Comparison of ENCODE assay signal across 8 cellular contexts in genomic region chr3:50238549-50239026, GRCh38. TPM values are rescaled to one million over a fixed set of nuclear protein-coding genes. Genes with fewer than 3 reads are reported as not detected.
DNase-seq lines count a peak whose midpoint lies in the region; ATAC-seq, FAIRE-seq and TF ChIP-seq lines count a peak whose summit lies in the region.

No MANE protein-coding gene starts in this region.

- peaks cover 3 to 20% (median 12%) of the 10 kb centered on the region in 3 donors for H3K4me1 ChIP-seq in pancreas

- peak overlapping the region in 3 of 4 donors; percentile 51 to 78 (median 71) for H3K4me3 ChIP-seq in pancreas

- H3K27ac Mint-ChIP-seq in activated T-helper 1 cell treated with anti-CD3 and anti-CD28 coated beads, Interleukin-12 subunit alpha, Interleukin-12 subunit beta, Interleukin-2, Interleukin-4 antibody, amounts not matched to agents 30 ng/mL and 10 ng/mL and 1 ng/mL, durations not matched to agents 14 hours and 24 hours and 36 hours, result peak overlapping the region; percentile 94

- WGBS in pancreas, 2 donors, result 5% methylated on average over 7 of the region's 7 CpGs

- intact Hi-C loops in activated T-helper 1 cell treated with anti-CD3 and anti-CD28 coated beads, Interleukin-12 subunit alpha, Interleukin-12 subunit beta, Interleukin-2, Interleukin-4 antibody, amounts not matched to agents 30 ng/mL and 10 ng/mL and 1 ng/mL, durations not matched to agents 14 hours and 24 hours and 36 hours (cut with micrococcal nuclease), result loop anchor here (1.0 to 5.0 kb wide), 5 partner anchors 8 to 896 kb away; partner anchors contain the start of genes APEH, GMPPB, TRAIP and USP4
- intact Hi-C loops in head of caudate nucleus (cut with DNase I) (no loop called here), pancreas (cut with DNase I) (no loop called here)

- no peaks in the 10 kb centered on the region for H3K9me3 Mint-ChIP-seq in activated T-helper 1 cell treated with anti-CD3 and anti-CD28 coated beads, Interleukin-12 subunit alpha, Interleukin-12 subunit beta, Interleukin-2, Interleukin-4 antibody, amounts not matched to agents 30 ng/mL and 10 ng/mL and 1 ng/mL, durations not matched to agents 14 hours and 24 hours and 36 hours

- no peaks in the 10 kb centered on the region for H3K27me3 ChIP-seq in pancreas

- peak overlapping the region; percentile 99 for H3K4me3 Mint-ChIP-seq in activated T-helper 1 cell treated with anti-CD3 and anti-CD28 coated beads, Interleukin-12 subunit alpha, Interleukin-12 subunit beta, Interleukin-2, Interleukin-4 antibody, amounts not matched to agents 30 ng/mL and 10 ng/mL and 1 ng/mL, durations not matched to agents 14 hours and 24 hours and 36 hours

- DNase-seq in activated effector memory CD4-positive, alpha-beta T cell treated with anti-CD3 and anti-CD28 coated beads, Interleukin-2, amount 50 U/mL, for 16 hours, result peak; percentile 79
- no peak for DNase-seq in activated effector memory CD4-positive, alpha-beta T cell treated with Interleukin-2 at 50 U/mL for 16 hours
- no peak for DNase-seq in activated T-helper 1 cell treated with anti-CD3 and anti-CD28 coated beads, Interleukin-12 subunit alpha, Interleukin-12 subunit beta, Interleukin-2, Interleukin-4 antibody, amounts not matched to agents 30 ng/mL and 10 ng/mL and 1 ng/mL, durations not matched to agents 14 hours and 24 hours and 36 hours (ENCODE audit: low spot score)
- peak in 41 of 42 donors; percentile 52 to 87 (median 70) for DNase-seq in head of caudate nucleus
- DNase-seq in pancreas, result peak; percentile 90 to 99 (median 96)
- no peak for DNase-seq in NCI-H82 (lab: John Stamatoyannopoulos, UW)
- DNase-seq in retina, result no peak

- no peak for TF ChIP-seq CTCF in pancreas (IDR thresholded peaks at IDR 0.05)

- H3K36me3 Mint-ChIP-seq in activated T-helper 1 cell treated with anti-CD3 and anti-CD28 coated beads, Interleukin-12 subunit alpha, Interleukin-12 subunit beta, Interleukin-2, Interleukin-4 antibody, amounts not matched to agents 30 ng/mL and 10 ng/mL and 1 ng/mL, durations not matched to agents 14 hours and 24 hours and 36 hours (ENCODE audit: low read depth), result peaks cover 19% of the 10 kb centered on the region

- no peaks in the 10 kb centered on the region for H3K27me3 Mint-ChIP-seq in activated T-helper 1 cell treated with anti-CD3 and anti-CD28 coated beads, Interleukin-12 subunit alpha, Interleukin-12 subunit beta, Interleukin-2, Interleukin-4 antibody, amounts not matched to agents 30 ng/mL and 10 ng/mL and 1 ng/mL, durations not matched to agents 14 hours and 24 hours and 36 hours (ENCODE audit: insufficient read depth)

- no peaks in the 10 kb centered on the region for H3K9me3 ChIP-seq in pancreas

- ATAC-seq in pancreas (peak; percentile 56 to 69 (median 62)), GM21528 (IDR thresholded peaks at IDR 0.05; ENCODE audit: low FRiP score, unreplicated experiment) (no peak)

- no peaks in the 10 kb centered on the region for H3K36me3 ChIP-seq in pancreas

- FAIRE-seq in pancreas (lab: Jason Lieb, UNC), result no peak

- peak overlapping the region; percentile 14 to 84 (median 80) for H3K27ac ChIP-seq in pancreas

- peaks cover 58% of the 10 kb centered on the region for H3K4me1 Mint-ChIP-seq in activated T-helper 1 cell treated with anti-CD3 and anti-CD28 coated beads, Interleukin-12 subunit alpha, Interleukin-12 subunit beta, Interleukin-2, Interleukin-4 antibody, amounts not matched to agents 30 ng/mL and 10 ng/mL and 1 ng/mL, durations not matched to agents 14 hours and 24 hours and 36 hours (ENCODE audit: low read depth)

RNA-seq across cellular contexts. Expression of gene GNAI2, which starts 2.6 kb away (rescaled TPM):
- 237 and 238 TPM in 2 replicates for total RNA-seq in activated T-helper 1 cell treated with anti-CD3 and anti-CD28 coated beads, Interleukin-12 subunit alpha, Interleukin-12 subunit beta, Interleukin-2, Interleukin-4 antibody, amounts not matched to agents 30 ng/mL and 10 ng/mL and 1 ng/mL, durations not matched to agents 14 hours and 24 hours and 36 hours
- 100 to 1,000 TPM in 1 of 6 donors, 10 to 100 TPM in 5; 26.9 to 104 (median 42.9) TPM for total RNA-seq in pancreas
- polyA plus RNA-seq in pancreas, result 10 to 100 TPM; 54.1 to 97.6 TPM

RNA-seq across cellular contexts. Expression of gene SEMA3B, which starts 30.4 kb away (rescaled TPM):
- 0.49 and 1.0 TPM in 2 replicates for total RNA-seq in activated T-helper 1 cell treated with anti-CD3 and anti-CD28 coated beads, Interleukin-12 subunit alpha, Interleukin-12 subunit beta, Interleukin-2, Interleukin-4 antibody, amounts not matched to agents 30 ng/mL and 10 ng/mL and 1 ng/mL, durations not matched to agents 14 hours and 24 hours and 36 hours
- 10 to 100 TPM; 27.5 to 53.5 (median 33.2) TPM for total RNA-seq in pancreas
- polyA plus RNA-seq in pancreas, result 100 to 1,000 TPM; 118 to 223 TPM

RNA-seq across cellular contexts. Expression of gene SLC38A3, which starts 33.5 kb away (rescaled TPM):
- total RNA-seq in activated T-helper 1 cell treated with anti-CD3 and anti-CD28 coated beads, Interleukin-12 subunit alpha, Interleukin-12 subunit beta, Interleukin-2, Interleukin-4 antibody, amounts not matched to agents 30 ng/mL and 10 ng/mL and 1 ng/mL, durations not matched to agents 14 hours and 24 hours and 36 hours, result not detected in 2 replicates
- 10 to 100 TPM; 21.2 to 57.9 (median 38.6) TPM for total RNA-seq in pancreas
- 10 to 100 TPM; 35.2 to 40.8 TPM for polyA plus RNA-seq in pancreas

RNA-seq across cellular contexts. Expression of gene LSMEM2, which starts 40.3 kb away (rescaled TPM):
- total RNA-seq in activated T-helper 1 cell treated with anti-CD3 and anti-CD28 coated beads, Interleukin-12 subunit alpha, Interleukin-12 subunit beta, Interleukin-2, Interleukin-4 antibody, amounts not matched to agents 30 ng/mL and 10 ng/mL and 1 ng/mL, durations not matched to agents 14 hours and 24 hours and 36 hours, result not detected in 2 replicates
- total RNA-seq in pancreas, result under 1 TPM in 1 of 6 donors, not detected in 5; 0.12 TPM
- 1 to 10 TPM in 1 of 2 donors, under 1 TPM in 1; 0.15 to 2.1 TPM for polyA plus RNA-seq in pancreas

RNA-seq across cellular contexts. Expression of gene GNAT1, which starts 47.2 kb away (rescaled TPM):
- not detected in 2 replicates for total RNA-seq in activated T-helper 1 cell treated with anti-CD3 and anti-CD28 coated beads, Interleukin-12 subunit alpha, Interleukin-12 subunit beta, Interleukin-2, Interleukin-4 antibody, amounts not matched to agents 30 ng/mL and 10 ng/mL and 1 ng/mL, durations not matched to agents 14 hours and 24 hours and 36 hours
- total RNA-seq in pancreas, result not detected
- polyA plus RNA-seq in pancreas, result not detected

Comparison
In these comparisons a context has a peak if more than half of its experiments do, and no peak if none do; other contexts are left out.
1. DNase-seq: peak in activated effector memory CD4-positive, alpha-beta T cell treated with anti-CD3 and anti-CD28 coated beads, Interleukin-2, amount 50 U/mL, for 16 hours (single experiment), head of caudate nucleus (41 of 42) and pancreas (6 of 6); none in activated effector memory CD4-positive, alpha-beta T cell treated with Interleukin-2 at 50 U/mL for 16 hours (single experiment), activated T-helper 1 cell treated with anti-CD3 and anti-CD28 coated beads, Interleukin-12 subunit alpha, Interleukin-12 subunit beta, Interleukin-2, Interleukin-4 antibody, amounts not matched to agents 30 ng/mL and 10 ng/mL and 1 ng/mL, durations not matched to agents 14 hours and 24 hours and 36 hours (single experiment), NCI-H82 (single experiment) and retina (single experiment).
2. RNA of gene SEMA3B, which starts 30.4 kb away (total RNA-seq): 27.5 to 53.5 TPM in pancreas; 0.49 to 1.0 TPM in activated T-helper 1 cell treated with anti-CD3 and anti-CD28 coated beads, Interleukin-12 subunit alpha, Interleukin-12 subunit beta, Interleukin-2, Interleukin-4 antibody, amounts not matched to agents 30 ng/mL and 10 ng/mL and 1 ng/mL, durations not matched to agents 14 hours and 24 hours and 36 hours; every median in the first group is over 10 times any median in the second.
3. RNA of gene SLC38A3, which starts 33.5 kb away (total RNA-seq): 21.2 to 57.9 TPM in pancreas; not detected in activated T-helper 1 cell treated with anti-CD3 and anti-CD28 coated beads, Interleukin-12 subunit alpha, Interleukin-12 subunit beta, Interleukin-2, Interleukin-4 antibody, amounts not matched to agents 30 ng/mL and 10 ng/mL and 1 ng/mL, durations not matched to agents 14 hours and 24 hours and 36 hours; every median in the first group is over 10 times any median in the second.